ENCODE assay signal across 17 cellular contexts in genomic region chr3:33250712-33251111, GRCh38. TPM values are rescaled to one million over a fixed set of nuclear protein-coding genes. Genes with fewer than 3 reads are reported as not detected.
"Had no signal": no experiment of that assay in that cellular context is flagged by ENCODE, and none has a peak within 500 bp of the region (broad histone marks: within the 10 kb centered on the region; RNA-seq: fewer than 3 reads in every experiment).

No MANE protein-coding gene starts in this region.

- FAIRE-seq: keratinocyte had no signal

- H3K9me3 ChIP-seq: heart left ventricle, left lung, ovary, stomach, thoracic aorta had no signal

- H3K4me1 Mint-ChIP-seq: activated CD4-positive, alpha-beta memory T cell treated with anti-CD3 and anti-CD28 coated beads, Interleukin-2, amount 10 ng/mL, durations not matched to agents 7 days and 5 days; activated CD4-positive, alpha-beta T cell treated with anti-CD3 and anti-CD28 coated beads for 36 hours; brain; nephron progenitor cell had no signal

- H3K9me3 Mint-ChIP-seq: activated CD4-positive, alpha-beta memory T cell treated with anti-CD3 and anti-CD28 coated beads, Interleukin-2, amount 10 ng/mL, durations not matched to agents 7 days and 5 days; activated T-cell treated with anti-CD3 and anti-CD28 coated beads, Interleukin-2, amount 50 U/mL, for 72 hours; brain; nephron progenitor cell; T-helper 2 cell treated with Interferon-gamma antibody and Interleukin-4, amounts not matched to agents 5 μg/mL and 100 μg/mL, for 36 hours had no signal

- DNase-seq: activated CD4-positive, alpha-beta memory T cell treated with anti-CD3 and anti-CD28 coated beads, Interleukin-2, amount 10 ng/mL, durations not matched to agents 7 days and 5 days; activated CD4-positive, alpha-beta T cell treated with anti-CD3 and anti-CD28 coated beads for 36 hours; activated CD8-positive, alpha-beta memory T cell treated with anti-CD3 and anti-CD28 coated beads, Interleukin-2, amount 50 U/mL, for 4 hours; activated T-cell treated with anti-CD3 and anti-CD28 coated beads, Interleukin-2, amount 50 U/mL, for 72 hours; cerebellar nuclear complex; foreskin melanocyte; heart left ventricle; left lung; nephron progenitor cell; ovary; stomach; SW 1271 had no signal

- H3K36me3 Mint-ChIP-seq: brain had no signal

- H3K4me1 ChIP-seq: heart left ventricle, left lung had no signal

- ATAC-seq: activated CD4-positive, alpha-beta T cell treated with anti-CD3 and anti-CD28 coated beads for 36 hours; activated T-cell treated with anti-CD3 and anti-CD28 coated beads, Interleukin-2, amount 50 U/mL, for 72 hours; esophagus mucosa; heart left ventricle; left lung had no signal

- H3K36me3 ChIP-seq: heart left ventricle, left lung, ovary, stomach, thoracic aorta had no signal

- H3K4me3 ChIP-seq: heart left ventricle, left lung, ovary, stomach, thoracic aorta had no signal

- H3K4me3 Mint-ChIP-seq: activated CD4-positive, alpha-beta memory T cell treated with anti-CD3 and anti-CD28 coated beads, Interleukin-2, amount 10 ng/mL, durations not matched to agents 7 days and 5 days; activated CD4-positive, alpha-beta T cell treated with anti-CD3 and anti-CD28 coated beads for 36 hours; activated T-cell treated with anti-CD3 and anti-CD28 coated beads, Interleukin-2, amount 50 U/mL, for 72 hours; brain; nephron progenitor cell; T-helper 2 cell treated with Interferon-gamma antibody and Interleukin-4, amounts not matched to agents 5 μg/mL and 100 μg/mL, for 36 hours had no signal

- H3K27me3 ChIP-seq: heart left ventricle, left lung, ovary, stomach had no signal

- H3K27ac Mint-ChIP-seq: activated CD4-positive, alpha-beta memory T cell treated with anti-CD3 and anti-CD28 coated beads, Interleukin-2, amount 10 ng/mL, durations not matched to agents 7 days and 5 days; activated CD4-positive, alpha-beta T cell treated with anti-CD3 and anti-CD28 coated beads for 36 hours; activated T-cell treated with anti-CD3 and anti-CD28 coated beads, Interleukin-2, amount 50 U/mL, for 72 hours; brain; nephron progenitor cell; T-helper 2 cell treated with Interferon-gamma antibody and Interleukin-4, amounts not matched to agents 5 μg/mL and 100 μg/mL, for 36 hours had no signal

- H3K27ac ChIP-seq: heart left ventricle, left lung, ovary, stomach, thoracic aorta had no signal

RNA-seq across cellular contexts. Expression of gene FBXL2, which starts 26.5 kb away (rescaled TPM):
- total RNA-seq: activated CD4-positive, alpha-beta memory T cell treated with anti-CD3 and anti-CD28 coated beads, Interleukin-2, amount 10 ng/mL, durations not matched to agents 7 days and 5 days had no signal

RNA-seq across cellular contexts. Expression of gene SUSD5, which starts 32.1 kb away (rescaled TPM):
- total RNA-seq: activated CD4-positive, alpha-beta memory T cell treated with anti-CD3 and anti-CD28 coated beads, Interleukin-2, amount 10 ng/mL, durations not matched to agents 7 days and 5 days; activated CD4-positive, alpha-beta T cell treated with anti-CD3 and anti-CD28 coated beads for 36 hours; activated T-cell treated with anti-CD3 and anti-CD28 coated beads, Interleukin-2, amount 50 U/mL, for 72 hours had no signal
